ENCODE assay signal across 9 cellular contexts in genomic region chr6:160013987-160014868, GRCh38. TPM values are rescaled to one million over a fixed set of nuclear protein-coding genes. Genes with fewer than 3 reads are reported as not detected.
DNase-seq lines count a peak whose midpoint lies in the region; ATAC-seq and TF ChIP-seq lines count a peak whose summit lies in the region.
"Had no signal": no experiment of that assay in that cellular context is flagged by ENCODE, and none has a peak within 500 bp of the region (broad histone marks: within the 10 kb centered on the region; RNA-seq: fewer than 3 reads in every experiment).

No MANE protein-coding gene starts in this region.

- peak; percentile 41 for ATAC-seq in stimulated activated effector memory CD8-positive, alpha-beta T cell treated with anti-CD3 and anti-CD28 coated beads, Interleukin-12 subunit alpha, Interleukin-12 subunit beta, amount 100 ng/mL, for 72 hours
- no peak for ATAC-seq in GM21576 (IDR thresholded peaks at IDR 0.05; ENCODE audit: unreplicated experiment)

- no peaks in the 10 kb centered on the region for H3K27me3 Mint-ChIP-seq in activated CD4-positive, alpha-beta T cell treated with anti-CD3 and anti-CD28 coated beads, Interleukin-2, amount 10 ng/mL, durations not matched to agents 24 days and 14 days

- peaks cover 58% of the 10 kb centered on the region for H3K4me1 Mint-ChIP-seq in activated CD4-positive, alpha-beta T cell treated with anti-CD3 and anti-CD28 coated beads, Interleukin-2, amount 10 ng/mL, durations not matched to agents 24 days and 14 days
- H3K4me1 Mint-ChIP-seq in stimulated activated effector memory CD8-positive, alpha-beta T cell treated with anti-CD3 and anti-CD28 coated beads, Interleukin-12 subunit alpha, Interleukin-12 subunit beta, amount 100 ng/mL, for 72 hours: peaks cover 78% of the 10 kb centered on the region

- H3K9me3 Mint-ChIP-seq in activated CD4-positive, alpha-beta T cell treated with anti-CD3 and anti-CD28 coated beads, Interleukin-2, amount 10 ng/mL, durations not matched to agents 24 days and 14 days: no peaks in the 10 kb centered on the region
- H3K9me3 Mint-ChIP-seq in stimulated activated effector memory CD8-positive, alpha-beta T cell treated with anti-CD3 and anti-CD28 coated beads, Interleukin-12 subunit alpha, Interleukin-12 subunit beta, amount 100 ng/mL, for 72 hours: no peaks in the 10 kb centered on the region

- no peak overlapping the region for H3K4me3 ChIP-seq in choroid plexus epithelial cell (ENCODE audit: low read depth, low read length)
- H3K4me3 ChIP-seq: heart right ventricle had no signal

- peak; percentile 79 for DNase-seq in activated CD4-positive, alpha-beta T cell treated with anti-CD3 and anti-CD28 coated beads, Interleukin-2, amount 10 ng/mL, durations not matched to agents 24 days and 14 days
- DNase-seq in activated CD4-positive, alpha-beta T cell treated with anti-CD3 and anti-CD28 coated beads, Interleukin-2, amount 50 U/mL, for 4 hours: no peak
- DNase-seq in NCI-H2029 treated with DMSO at 0.1 percent for 48 hours (lab: John Stamatoyannopoulos, UW): peak; percentile 37
- peak; percentile 31 for DNase-seq in choroid plexus epithelial cell (ENCODE audit: low read depth)
- no peak for DNase-seq in stimulated activated effector memory CD8-positive, alpha-beta T cell treated with anti-CD3 and anti-CD28 coated beads, Interleukin-12 subunit alpha, Interleukin-12 subunit beta, amount 100 ng/mL, for 72 hours (ENCODE audit: low spot score in 2 of 2)
- DNase-seq in NCI-H146 treated with DMSO at 0.1 percent for 48 hours (lab: John Stamatoyannopoulos, UW; ENCODE audit: unreplicated experiment): no peak
- no peak for DNase-seq in DMS 273 (lab: John Stamatoyannopoulos, UW; ENCODE audit: unreplicated experiment)
- DNase-seq: heart right ventricle had no signal

- H3K27ac Mint-ChIP-seq in activated CD4-positive, alpha-beta T cell treated with anti-CD3 and anti-CD28 coated beads, Interleukin-2, amount 10 ng/mL, durations not matched to agents 24 days and 14 days: peak overlapping the region; percentile 97
- peak overlapping the region; percentile 92 for H3K27ac Mint-ChIP-seq in stimulated activated effector memory CD8-positive, alpha-beta T cell treated with anti-CD3 and anti-CD28 coated beads, Interleukin-12 subunit alpha, Interleukin-12 subunit beta, amount 100 ng/mL, for 72 hours

- H3K36me3 Mint-ChIP-seq in activated CD4-positive, alpha-beta T cell treated with anti-CD3 and anti-CD28 coated beads, Interleukin-2, amount 10 ng/mL, durations not matched to agents 24 days and 14 days (ENCODE audit: low read depth): peaks cover 76% of the 10 kb centered on the region
- H3K36me3 Mint-ChIP-seq in stimulated activated effector memory CD8-positive, alpha-beta T cell treated with anti-CD3 and anti-CD28 coated beads, Interleukin-12 subunit alpha, Interleukin-12 subunit beta, amount 100 ng/mL, for 72 hours: peaks cover 99% of the 10 kb centered on the region

- intact Hi-C loops in activated CD4-positive, alpha-beta T cell treated with anti-CD3 and anti-CD28 coated beads, Interleukin-2, amount 10 ng/mL, durations not matched to agents 24 days and 14 days (cut with micrococcal nuclease): loop anchor here (2.0 to 5.0 kb wide), 2 partner anchors 15 to 322 kb away; partner anchors contain the start of gene SOD2

- peak overlapping the region; percentile 71 for H3K4me3 Mint-ChIP-seq in activated CD4-positive, alpha-beta T cell treated with anti-CD3 and anti-CD28 coated beads, Interleukin-2, amount 10 ng/mL, durations not matched to agents 24 days and 14 days
- peak overlapping the region; percentile 63 for H3K4me3 Mint-ChIP-seq in stimulated activated effector memory CD8-positive, alpha-beta T cell treated with anti-CD3 and anti-CD28 coated beads, Interleukin-12 subunit alpha, Interleukin-12 subunit beta, amount 100 ng/mL, for 72 hours

- TF ChIP-seq CTCF in choroid plexus epithelial cell (conservative IDR thresholded peaks at IDR 0.05; ENCODE audit: low read depth, low read length): no peak

RNA-seq across cellular contexts. Expression of gene IGF2R, which starts 45.3 kb away (rescaled TPM):
- total RNA-seq in activated CD4-positive, alpha-beta T cell treated with anti-CD3 and anti-CD28 coated beads, Interleukin-2, amount 10 ng/mL, durations not matched to agents 24 days and 14 days: 75.1 and 77.9 TPM in 2 replicates

Comparison
In these comparisons a context has a peak if more than half of its experiments do, and no peak if none do; other contexts are left out.
1. DNase-seq: peak in activated CD4-positive, alpha-beta T cell treated with anti-CD3 and anti-CD28 coated beads, Interleukin-2, amount 10 ng/mL, durations not matched to agents 24 days and 14 days (single experiment), NCI-H2029 treated with DMSO at 0.1 percent for 48 hours (single experiment) and choroid plexus epithelial cell (single experiment); none in activated CD4-positive, alpha-beta T cell treated with anti-CD3 and anti-CD28 coated beads, Interleukin-2, amount 50 U/mL, for 4 hours (0 of 2), stimulated activated effector memory CD8-positive, alpha-beta T cell treated with anti-CD3 and anti-CD28 coated beads, Interleukin-12 subunit alpha, Interleukin-12 subunit beta, amount 100 ng/mL, for 72 hours (0 of 2), NCI-H146 treated with DMSO at 0.1 percent for 48 hours (single experiment) and DMS 273 (single experiment).